ENCODE assay signal across 8 cellular contexts in genomic region chrX:153032397-153033118, GRCh38. TPM values are rescaled to one million over a fixed set of nuclear protein-coding genes. Genes with fewer than 3 reads are reported as not detected.
DNase-seq lines count a peak whose midpoint lies in the region; ATAC-seq lines count a peak whose summit lies in the region.

No MANE protein-coding gene starts in this region.

- H3K4me1 ChIP-seq in mesendoderm (ENCODE audit: control insufficient read depth, low read depth, low read length): no peaks in the 10 kb centered on the region

- no peak overlapping the region for H4K8ac ChIP-seq in mesendoderm (ENCODE audit: low read depth, low read length)

- H3K18ac ChIP-seq in mesendoderm (ENCODE audit: low read length): no peak overlapping the region

- peak overlapping the region; percentile 42 for H3K56ac ChIP-seq in mesendoderm (ENCODE audit: low read length)

- no peak overlapping the region for H2AK5ac ChIP-seq in mesendoderm (ENCODE audit: low read length)

- peak overlapping the region; percentile 56 for H4K5ac ChIP-seq in mesendoderm (ENCODE audit: low read length)

- no peak overlapping the region for H2BK120ac ChIP-seq in mesendoderm (ENCODE audit: low read depth, low read length)

- no peaks in the 10 kb centered on the region for H3K36me3 ChIP-seq in mesendoderm (ENCODE audit: control insufficient read depth, insufficient read depth, low read length)

- no peaks in the 10 kb centered on the region for H3K27me3 ChIP-seq in mesendoderm (ENCODE audit: insufficient read depth, low read length, poor library complexity)

- no CpG with 5 or more reads among the region's 64 CpGs for WGBS in mesendoderm (ENCODE audit: extremely low coverage, insufficient coverage, low lambda C conversion rate)

- DNase-seq in DMS 273 (lab: John Stamatoyannopoulos, UW; ENCODE audit: unreplicated experiment): peak; percentile 73
- no peak for DNase-seq in DMS 273 treated with DMSO at 0.1 percent for 48 hours (lab: John Stamatoyannopoulos, UW)
- peak; percentile 70 for DNase-seq in NCI-H2227 (lab: John Stamatoyannopoulos, UW; ENCODE audit: unreplicated experiment)
- peak; percentile 47 to 51 for DNase-seq in activated CD4-positive, alpha-beta T cell treated with anti-CD3 and anti-CD28 coated beads, Interleukin-2, amount 50 U/mL, for 4 hours
- DNase-seq in ecto neural progenitor cell (ENCODE audit: low spot score): peak; percentile 83
- DNase-seq in mesendoderm: peak; percentile 57
- peak; percentile 40 for DNase-seq in stimulated activated CD8-positive, alpha-beta memory T cell treated with anti-CD3 and anti-CD28 coated beads, Interleukin-12 subunit alpha, Interleukin-12 subunit beta, amount 100 ng/mL, for 4 hours (ENCODE audit: low read depth)

- H3K79me2 ChIP-seq in mesendoderm (ENCODE audit: control insufficient read depth, insufficient read depth, low read length): no peaks in the 10 kb centered on the region

- no peak overlapping the region for H2BK15ac ChIP-seq in mesendoderm (replicated peaks; ENCODE audit: low read depth)

- H3K23ac ChIP-seq in mesendoderm (ENCODE audit: low read length): no peak overlapping the region

- peak; percentile 75 for ATAC-seq in HG02938 (IDR thresholded peaks at IDR 0.05; ENCODE audit: unreplicated experiment)

- H2BK5ac ChIP-seq in mesendoderm (ENCODE audit: low read length): no peak overlapping the region

- no peak overlapping the region for H3K27ac ChIP-seq in mesendoderm (ENCODE audit: low read depth, low read length)

- H3K4me2 ChIP-seq in mesendoderm (ENCODE audit: low read length): no peak overlapping the region

- H3K4me3 ChIP-seq in mesendoderm (ENCODE audit: low read length): no peak overlapping the region

- no peak overlapping the region for H3K4ac ChIP-seq in mesendoderm (ENCODE audit: low read depth, low read length)

- no peaks in the 10 kb centered on the region for H3K79me1 ChIP-seq in mesendoderm (ENCODE audit: low read length)

- H3K9ac ChIP-seq in mesendoderm (ENCODE audit: low read length): no peak overlapping the region

RNA-seq across cellular contexts. Expression of gene PNMA3, which starts 23.7 kb away (rescaled TPM):
- polyA plus RNA-seq in mesendoderm (2013, experiment 1 of 2): 2.0 TPM
- 2.1 TPM for polyA plus RNA-seq in mesendoderm (2013, experiment 2 of 2)

RNA-seq across cellular contexts. Expression of gene PNMA5, which starts 38.6 kb away (rescaled TPM):
- 0.07 TPM for polyA plus RNA-seq in mesendoderm (2013, experiment 1 of 2)
- polyA plus RNA-seq in mesendoderm (2013, experiment 2 of 2): 0.14 TPM

RNA-seq across cellular contexts. Expression of gene PNMA6A, which starts 39.7 kb away (rescaled TPM):
- polyA plus RNA-seq in mesendoderm (2013, experiment 1 of 2): 1.9 TPM
- polyA plus RNA-seq in mesendoderm (2013, experiment 2 of 2): 2.1 TPM
